Comparison of ENCODE assay signal across 25 cellular contexts in the genomic region with DNA sequence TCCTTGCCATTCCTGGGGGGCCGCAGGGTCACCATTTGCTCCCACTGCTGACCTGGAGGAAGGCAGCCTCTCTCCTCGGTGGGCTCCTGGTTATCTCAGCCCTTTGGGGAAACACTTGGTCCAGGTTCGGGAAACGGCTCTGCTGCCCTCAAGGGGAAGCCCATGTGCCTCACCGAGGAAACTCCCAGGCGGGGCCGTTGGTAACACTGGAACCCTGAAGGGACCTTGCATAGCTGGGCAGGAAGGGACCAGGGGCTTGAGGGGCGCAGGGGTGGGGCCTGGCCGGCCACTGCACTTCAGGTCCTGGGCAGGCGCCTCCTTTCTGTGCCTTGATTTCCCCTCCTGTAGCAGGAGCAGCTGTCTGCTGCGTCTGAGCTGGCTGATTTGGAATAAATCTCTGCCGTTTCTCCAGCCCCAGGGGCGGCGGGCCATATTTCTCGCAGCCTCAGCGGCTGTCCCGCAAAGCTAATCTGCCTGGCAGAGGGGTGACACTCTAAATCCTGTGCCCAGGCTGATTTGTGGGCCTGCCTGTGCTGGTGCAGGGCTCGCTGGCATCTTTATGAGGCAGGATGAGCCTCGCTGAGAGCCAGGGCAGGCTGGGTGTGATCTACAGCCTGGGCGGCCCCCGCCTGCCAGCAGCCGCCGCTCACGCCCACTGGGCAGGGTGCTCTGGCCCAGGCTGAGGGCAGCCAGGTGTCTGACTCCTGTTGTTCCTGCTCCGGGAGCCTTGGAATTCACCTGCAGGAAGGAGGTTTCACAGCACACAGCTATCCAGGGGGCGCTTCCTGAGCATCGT. TPM values are rescaled to one million over a fixed set of nuclear protein-coding genes. Genes with fewer than 3 reads are reported as not detected.
A peak's percentile ranks its signal among the peaks of the same experiment; 100 is the strongest.
DNase-seq lines count a peak whose midpoint lies in the region; ATAC-seq and TF ChIP-seq lines count a peak whose summit lies in the region.
"Had no signal": no experiment of that assay in that cellular context is flagged by ENCODE, and none has a peak within 500 bp of the region (broad histone marks: within the 10 kb centered on the region; RNA-seq: fewer than 3 reads in every experiment).

No MANE protein-coding gene starts in this region.

- peak; percentile 98 for ATAC-seq in left colon
- ATAC-seq: activated naive CD8-positive, alpha-beta T cell treated with anti-CD3 and anti-CD28 coated beads, Interleukin-2, amount 50 U/mL, for 24 hours; left lobe of liver; stimulated activated naive B cell treated with anti-CD40 and anti-IgM and Interleukin-4, amounts not matched to agents 10 μg/mL and 1 μg/mL and 100 μg/mL, for 72 hours had no signal

- intact Hi-C loops in left colon (cut with DNase I, micrococcal nuclease): no loop called here

- DNase-seq in DMS79 (lab: John Stamatoyannopoulos, UW): peak; percentile 33
- DNase-seq in H7: peak; percentile 85
- peak; percentile 38 for DNase-seq in SW480 (ENCODE audit: low spot score)
- peak; percentile 63 to 74 for DNase-seq in left colon
- DNase-seq in GM10266 (ENCODE audit: extremely low spot score): no peak
- no peak for DNase-seq in activated gamma-delta T cell (lab: John Stamatoyannopoulos, UW)
- DNase-seq in nucleus accumbens (lab: John Stamatoyannopoulos, UW): no peak
- DNase-seq: activated CD4-positive, alpha-beta T cell treated with anti-CD3 and anti-CD28 coated beads for 4 hours; activated gamma-delta T cell treated with Interleukin-2 at 50 U/mL for 16 hours; activated naive CD8-positive, alpha-beta T cell treated with anti-CD3 and anti-CD28 coated beads, Interleukin-2, amount 50 U/mL, for 24 hours; activated T-cell treated with anti-CD3 and anti-CD28 coated beads for 4 hours; CD4-positive, CD25-positive, alpha-beta regulatory T cell; central memory CD4-positive, alpha-beta T cell; dermis blood vessel endothelial cell; esophagus squamous epithelium; KG1; NCI-H510A treated with DMSO at 0.1 percent for 48 hours; sigmoid colon; stimulated activated CD4-positive, alpha-beta T cell treated with anti-CD3 and anti-CD28 coated beads, Interleukin-15, amount 100 ng/mL, for 24 hours; stimulated activated naive B cell treated with anti-CD40 and anti-IgM and Interleukin-4, amounts not matched to agents 10 μg/mL and 1 μg/mL and 100 μg/mL, for 72 hours; T-helper 1 cell had no signal

- no peak overlapping the region for H3K4me3 ChIP-seq in H7 (ENCODE audit: insufficient read depth, low read depth, low read length)
- H3K4me3 ChIP-seq: esophagus squamous epithelium, HAP-1, sigmoid colon, SJSA1, suprapubic skin had no signal

- no peaks in the 10 kb centered on the region for H3K36me3 ChIP-seq in H7 (replicated peaks; ENCODE audit: control insufficient read depth, insufficient read depth, low read length)
- H3K36me3 ChIP-seq: esophagus squamous epithelium, HAP-1, sigmoid colon, SJSA1, suprapubic skin had no signal

- TF ChIP-seq CTCF in GM10266 (IDR thresholded peaks at IDR 0.05; ENCODE audit: control insufficient read depth, insufficient read depth, low read depth, missing control alignments): no peak

- no peaks in the 10 kb centered on the region for H3K27me3 ChIP-seq in H7 (ENCODE audit: control insufficient read depth, insufficient read depth, low read length)

RNA-seq across cellular contexts. Expression of a gene that starts 49.7 kb away (rescaled TPM):
- total RNA-seq in H7 (2014; rRNA removed; shearing (Covaris generic)): 59.2 and 61.0 TPM in 2 replicates
- 1 to 10 TPM; 5.7 to 5.8 TPM for total RNA-seq in left colon

Comparison
In these comparisons a context has a peak if more than half of its experiments do, and no peak if none do; other contexts are left out.
1. DNase-seq: peak in DMS79 (single experiment), H7 (single experiment), SW480 (single experiment) and left colon (2 of 2); none in GM10266 (single experiment), activated gamma-delta T cell (single experiment) and nucleus accumbens (0 of 56).